ENCODE assay signal across 21 cellular contexts in genomic region chr9:135275926-135276289, GRCh38.
A peak's percentile ranks its signal among the peaks of the same experiment; 100 is the strongest.
DNase-seq lines count a peak whose midpoint lies in the region; ATAC-seq, FAIRE-seq and TF ChIP-seq lines count a peak whose summit lies in the region.
"Had no signal": no experiment of that assay in that cellular context is flagged by ENCODE, and none has a peak within 500 bp of the region (broad histone marks: within the 10 kb centered on the region; RNA-seq: fewer than 3 reads in every experiment).

No MANE protein-coding gene starts in this region.

- no peak for TF ChIP-seq CTCF in RWPE1 (conservative IDR thresholded peaks at IDR 0.05; ENCODE audit: low read depth)
- no peak for TF ChIP-seq CTCF in glutamatergic neuron (IDR thresholded peaks at IDR 0.05; ENCODE audit: partially characterized antibody, unreplicated experiment)
- no peak for TF ChIP-seq CTCF in pancreas (IDR thresholded peaks at IDR 0.05)
- TF ChIP-seq CTCF in GM13977 (IDR thresholded peaks at IDR 0.05; ENCODE audit: extremely low read depth, insufficient read depth, missing control alignments) = no peak

- H3K36me3 ChIP-seq in BLaER1 (no peaks in the 10 kb centered on the region), pancreas (no peaks in the 10 kb centered on the region)

- H3K36me3 Mint-ChIP-seq in glutamatergic neuron (ENCODE audit: unreplicated experiment) = no peaks in the 10 kb centered on the region
- H3K36me3 Mint-ChIP-seq: CD14-positive monocyte; CD8-positive, alpha-beta T cell had no signal

- CTCF ChIA-PET in RWPE1 (lab: Yijun Ruan, JAX) = interaction anchor here (0.7 kb wide), 1 partner anchor 190 kb away, joined by 3 read pairs; no protein-coding TSS in a partner anchor

- no peaks in the 10 kb centered on the region for H4K20me1 ChIP-seq in BLaER1

- in situ Hi-C loops in GM13977 (cut with MboI; ENCODE audit: low pct_unique_long_range_greater_than_20kb, low sequenced_read_pairs, unreplicated experiment) = no loop called here

- H3K27me3 Mint-ChIP-seq in glutamatergic neuron (ENCODE audit: unreplicated experiment) = peaks cover 17% of the 10 kb centered on the region

- H3K9me3 ChIP-seq in BLaER1 (no peaks in the 10 kb centered on the region), pancreas (no peaks in the 10 kb centered on the region)

- POLR2A ChIA-PET in RWPE1 (lab: Yijun Ruan, JAX; ENCODE audit: low non-redundant PET) = no interaction called here

- peaks cover 88% of the 10 kb centered on the region for H3K4me1 ChIP-seq in BLaER1
- H3K4me1 ChIP-seq in pancreas = peaks cover 5 to 17% (median 14%) of the 10 kb centered on the region in 3 donors

- H3K27ac Mint-ChIP-seq in glutamatergic neuron (ENCODE audit: unreplicated experiment) = peak overlapping the region; percentile 75
- H3K27ac Mint-ChIP-seq: CD14-positive monocyte; CD8-positive, alpha-beta T cell had no signal

- H3K9me3 Mint-ChIP-seq in glutamatergic neuron (ENCODE audit: unreplicated experiment) = peaks cover 19% of the 10 kb centered on the region
- H3K9me3 Mint-ChIP-seq: CD8-positive, alpha-beta T cell had no signal

- no peak overlapping the region for H3K4me3 Mint-ChIP-seq in glutamatergic neuron (ENCODE audit: unreplicated experiment)
- H3K4me3 Mint-ChIP-seq: CD14-positive monocyte; CD8-positive, alpha-beta T cell had no signal

- intact Hi-C loops in pancreas (cut with DNase I) = no loop called here

- no peak for FAIRE-seq in pancreas (lab: Jason Lieb, UNC)
- FAIRE-seq: D721Med, G401.6, GM12891, HTR-8/SVneo, K562 had no signal

- ATAC-seq in pancreas (peak in 3 of 4 donors; percentile 39 to 64 (median 50)), GM18870 (IDR thresholded peaks at IDR 0.05; ENCODE audit: unreplicated experiment) (no peak), HG03108 (IDR thresholded peaks at IDR 0.05; ENCODE audit: unreplicated experiment) (no peak), HG03520 (IDR thresholded peaks at IDR 0.05; ENCODE audit: unreplicated experiment) (no peak)
- ATAC-seq: CD8-positive, alpha-beta T cell; K562 had no signal

- DNase-seq in RWPE1 (ENCODE audit: low spot score) (no peak), glutamatergic neuron (no peak), pancreas (no peak), GM13977 (ENCODE audit: low spot score) (no peak)
- DNase-seq: ACHN; CD8-positive, alpha-beta T cell; COR-L47; DMS153; EL; GM23248; H7 had no signal

- H3K4me2 ChIP-seq in BLaER1 = 0 out of 2 replicates have a peak overlapping the region, but pooled peaks have one; percentile 7

- H3K27ac ChIP-seq in BLaER1 (peak overlapping the region; percentile 7; the same call in 1 of the 2 replicates), RWPE1 (peak overlapping the region; percentile 65), pancreas (peak overlapping the region; percentile 36 to 78 (median 59))
- H3K27ac ChIP-seq: GM23248 had no signal

- no peak overlapping the region for H3K9ac ChIP-seq in BLaER1
- H3K9ac ChIP-seq: GM23248 had no signal

- 35 to 42% methylated on average over 9 of the region's 9 CpGs for WGBS in pancreas, 2 donors

- no peaks in the 10 kb centered on the region for H3K27me3 ChIP-seq in BLaER1
- no peaks in the 10 kb centered on the region for H3K27me3 ChIP-seq in pancreas

- peaks cover 38% of the 10 kb centered on the region for H3K4me1 Mint-ChIP-seq in glutamatergic neuron (ENCODE audit: low read depth, unreplicated experiment)
- H3K4me1 Mint-ChIP-seq: CD14-positive monocyte had no signal

- H3K4me3 ChIP-seq in BLaER1 (no peak overlapping the region), pancreas (no peak overlapping the region)
- H3K4me3 ChIP-seq: GM23248, K562 had no signal

Comparison
In these comparisons a context has a peak if more than half of its experiments do, and no peak if none do; other contexts are left out.
1. H3K27ac ChIP-seq: peak in every context shown above with its lines; median percentile 65 in RWPE1; 59 in pancreas; 7 in BLaER1.
2. ATAC-seq: peak in pancreas (3 of 4); none in GM18870 (single experiment), HG03108 (single experiment) and HG03520 (single experiment).